In genomic region chr1:87956072-87956471, GRCh38 we compare ENCODE assay signal across 11 cellular contexts.
A peak's percentile ranks its signal among the peaks of the same experiment; 100 is the strongest.
DNase-seq lines count a peak whose midpoint lies in the region; ATAC-seq and TF ChIP-seq lines count a peak whose summit lies in the region.
"Had no signal": no experiment of that assay in that cellular context is flagged by ENCODE, and none has a peak within 500 bp of the region (broad histone marks: within the 10 kb centered on the region; RNA-seq: fewer than 3 reads in every experiment).

No MANE protein-coding gene starts in this region.

- H3K4me1 Mint-ChIP-seq in Caco-2 (ENCODE audit: low read depth, unreplicated experiment): peaks cover 4% of the 10 kb centered on the region
- H3K4me1 Mint-ChIP-seq: naive thymus-derived CD4-positive, alpha-beta T cell had no signal

- no peaks in the 10 kb centered on the region for H3K36me3 ChIP-seq in lung (ENCODE audit: control insufficient read depth in 2 of 2, insufficient read depth in 2 of 2, low read length in 2 of 2)
- H3K36me3 ChIP-seq in Caco-2 (ENCODE audit: control insufficient read depth, insufficient read depth, low read length): no peaks in the 10 kb centered on the region

- H3K27ac ChIP-seq in AG04450 (ENCODE audit: low read depth, low read length) (no peak overlapping the region), lung (ENCODE audit: low read depth in 1 of 2, low read length in 1 of 2) (no peak overlapping the region)
- H3K27ac ChIP-seq: SK-N-MC had no signal

- H3K27me3 ChIP-seq in AG04450 (ENCODE audit: control insufficient read depth, insufficient read depth, low read length) (no peaks in the 10 kb centered on the region), lung (ENCODE audit: control insufficient read depth, insufficient read depth) (no peaks in the 10 kb centered on the region), Caco-2 (replicated peaks; ENCODE audit: control insufficient read depth, insufficient read depth, low read length) (no peaks in the 10 kb centered on the region)

- no peak overlapping the region for H3K4me3 Mint-ChIP-seq in Caco-2 (ENCODE audit: unreplicated experiment)
- H3K4me3 Mint-ChIP-seq: CD4-positive, alpha-beta T cell; naive thymus-derived CD4-positive, alpha-beta T cell had no signal

- intact Hi-C loops in Caco-2 (cut with micrococcal nuclease; ENCODE audit: unreplicated experiment): loop anchor here (10.0 kb wide), 2 partner anchors 241 to 661 kb away; no protein-coding TSS in a partner anchor

- H3K9me3 Mint-ChIP-seq in Caco-2 (ENCODE audit: unreplicated experiment): no peaks in the 10 kb centered on the region
- H3K9me3 Mint-ChIP-seq: CD4-positive, alpha-beta T cell; naive thymus-derived CD4-positive, alpha-beta T cell had no signal

- H3K4me1 ChIP-seq in lung (ENCODE audit: control insufficient read depth in 2 of 2, insufficient read depth in 2 of 2, low read length in 2 of 2): peaks cover 0 to 2% of the 10 kb centered on the region in 2 donors
- peaks cover 3% of the 10 kb centered on the region; the same call in 1 of the 2 replicates for H3K4me1 ChIP-seq in Caco-2

- H3K9me3 ChIP-seq in AG04450 (ENCODE audit: control insufficient read depth, insufficient read depth, low read length) (no peaks in the 10 kb centered on the region), lung (ENCODE audit: control insufficient read depth in 2 of 2, insufficient read depth in 1 of 2, low read length in 1 of 2) (no peaks in the 10 kb centered on the region), Caco-2 (no peaks in the 10 kb centered on the region)

- WGBS in lung, 2 donors: 72 to 83% methylated on average over 6 of the region's 6 CpGs

- CTCF ChIA-PET in AG04450 (lab: Charles Lee) (interaction anchor here (3.1 kb wide), 1 partner anchor 8 kb away, joined by 41 read pairs; no protein-coding TSS in a partner anchor), Caco-2 (lab: Charles Lee) (no interaction called here)

- TF ChIP-seq CTCF in AG04450 (IDR thresholded peaks at IDR 0.05; ENCODE audit: low read depth, low read length) (no peak), lung (IDR thresholded peaks at IDR 0.05; ENCODE audit: control extremely low read depth, extremely low read depth) (no peak), Caco-2 (IDR thresholded peaks at IDR 0.05; ENCODE audit: insufficient read depth in 1 of 2, low read depth in 1 of 2, low read length in 1 of 2, severe bottlenecking in 1 of 2, unreplicated experiment in 1 of 2) (no peak)

- H3K4me3 ChIP-seq in AG04450 (ENCODE audit: low read depth, low read length): no peak overlapping the region
- H3K4me3 ChIP-seq in lung: no peak overlapping the region
- no peak overlapping the region for H3K4me3 ChIP-seq in Caco-2 (ENCODE audit: low read depth, low read length)
- H3K4me3 ChIP-seq: SK-N-MC had no signal

- ATAC-seq in lung (ENCODE audit: insufficient read depth, low FRiP score): peak; percentile 24
- no peak for ATAC-seq in GM19463 (IDR thresholded peaks at IDR 0.05; ENCODE audit: unreplicated experiment)
- ATAC-seq: naive thymus-derived CD4-positive, alpha-beta T cell had no signal

- DNase-seq in AG04450 (ENCODE audit: low read depth, low spot score) (peak; percentile 92), LoVo (ENCODE audit: low spot score) (peak; percentile 32), dedifferentiated amniotic fluid mesenchymal stem cell (ENCODE audit: extremely low spot score) (peak; percentile 67), lung (ENCODE audit: low spot score) (no peak), NCI-H1105 (lab: John Stamatoyannopoulos, UW) (no peak), Caco-2 (no peak), NOMO-1 treated with dmso at 0.1 percent for 144 hours (lab: John Stamatoyannopoulos, UW; ENCODE audit: unreplicated experiment) (no peak)
- DNase-seq: CD4-positive, alpha-beta T cell; naive thymus-derived CD4-positive, alpha-beta T cell had no signal

- no peaks in the 10 kb centered on the region for H3K27me3 Mint-ChIP-seq in Caco-2 (ENCODE audit: insufficient read depth, unreplicated experiment)

- no TSS peak for BruUV-seq in Caco-2 (replicated peaks; lab: Mats Ljungman, UMichigan)

- POLR2A ChIA-PET in AG04450 (lab: Yijun Ruan, JAX) (interaction anchor here (0.6 kb wide), 1 partner anchor 271 kb away, joined by 3 read pairs; no protein-coding TSS in a partner anchor), Caco-2 (lab: Charles Lee) (no interaction called here)

- no peak overlapping the region for H3K27ac Mint-ChIP-seq in Caco-2 (ENCODE audit: unreplicated experiment)
- H3K27ac Mint-ChIP-seq: CD4-positive, alpha-beta T cell; naive thymus-derived CD4-positive, alpha-beta T cell had no signal

- no peaks in the 10 kb centered on the region for H3K36me3 Mint-ChIP-seq in Caco-2 (ENCODE audit: insufficient read depth, unreplicated experiment)
- H3K36me3 Mint-ChIP-seq: naive thymus-derived CD4-positive, alpha-beta T cell had no signal

Comparison
In these comparisons a context has a peak if more than half of its experiments do, and no peak if none do; other contexts are left out.
1. DNase-seq: peak in AG04450 (single experiment), LoVo (single experiment) and dedifferentiated amniotic fluid mesenchymal stem cell (single experiment); none in lung (single experiment), NCI-H1105 (single experiment), Caco-2 (0 of 2) and NOMO-1 treated with dmso at 0.1 percent for 144 hours (single experiment).